1 cellular context compared by ENCODE assay signal in genomic region chr6:43495409-43495941, GRCh38.
TF ChIP-seq lines count a peak whose summit lies in the region.

No MANE protein-coding gene starts in this region.

TF ChIP-seq in H1, 55 proteins besides CTCF, POLR2A, EP300 and RAD21:
- no peak for TF ChIP-seq KDM4A (IDR thresholded peaks at IDR 0.05; ENCODE audit: low read depth, low read length, severe bottlenecking)
- no peak for TF ChIP-seq EZH2 (IDR thresholded peaks at IDR 0.05; ENCODE audit: low read depth, low read length, severe bottlenecking)
- TF ChIP-seq RXRA (IDR thresholded peaks at IDR 0.05; ENCODE audit: insufficient read depth, low read depth, low read length), result no peak
